Comparison of ENCODE assay signal across 19 cellular contexts in genomic region chr2:108297436-108298141, GRCh38. TPM values are rescaled to one million over a fixed set of nuclear protein-coding genes. Genes with fewer than 3 reads are reported as not detected.
DNase-seq lines count a peak whose midpoint lies in the region; ATAC-seq, FAIRE-seq and TF ChIP-seq lines count a peak whose summit lies in the region.
"Had no signal": no experiment of that assay in that cellular context is flagged by ENCODE, and none has a peak within 500 bp of the region (broad histone marks: within the 10 kb centered on the region; RNA-seq: fewer than 3 reads in every experiment).

No MANE protein-coding gene starts in this region.

- no peak for TF ChIP-seq CTCF in RWPE2 (IDR thresholded peaks at IDR 0.05; ENCODE audit: poor library complexity, severe bottlenecking)
- TF ChIP-seq CTCF in fibroblast of lung (conservative IDR thresholded peaks at IDR 0.05 in 1 of 2, IDR thresholded peaks at IDR 0.05 in 1 of 2; ENCODE audit: low read depth in 1 of 2, low read length in 2 of 2): no peak

- H3K9me3 ChIP-seq in RWPE2 (ENCODE audit: severe bottlenecking) (no peaks in the 10 kb centered on the region), fibroblast of lung (ENCODE audit: control insufficient read depth, insufficient read depth, low read depth, low read length) (no peaks in the 10 kb centered on the region)
- H3K9me3 ChIP-seq: prostate gland, suprapubic skin had no signal

- H3K27ac ChIP-seq in RWPE2 (ENCODE audit: poor library complexity, severe bottlenecking) (peak overlapping the region; percentile 36), fibroblast of lung (ENCODE audit: insufficient read depth, low read length) (peak overlapping the region; percentile 3)
- H3K27ac ChIP-seq: prostate gland, suprapubic skin, VCaP had no signal

- H3K4me3 Mint-ChIP-seq in activated naive CD4-positive, alpha-beta T cell treated with anti-CD3 and anti-CD28 coated beads for 36 hours: no peak overlapping the region
- H3K4me3 Mint-ChIP-seq in T-helper 2 cell treated with Interferon-gamma antibody and Interleukin-4, amounts not matched to agents 5 μg/mL and 100 μg/mL, for 36 hours: no peak overlapping the region
- H3K4me3 Mint-ChIP-seq: CD4-positive, alpha-beta memory T cell; effector memory CD8-positive, alpha-beta T cell had no signal

- no peak for TF ChIP-seq POLR2A in GM12892 (IDR thresholded peaks at IDR 0.05; ENCODE audit: low read depth, low read length)

- H3K27me3 Mint-ChIP-seq in activated naive CD4-positive, alpha-beta T cell treated with anti-CD3 and anti-CD28 coated beads for 36 hours (ENCODE audit: low read depth): peaks cover 5% of the 10 kb centered on the region
- no peaks in the 10 kb centered on the region for H3K27me3 Mint-ChIP-seq in T-helper 2 cell treated with Interferon-gamma antibody and Interleukin-4, amounts not matched to agents 5 μg/mL and 100 μg/mL, for 36 hours (ENCODE audit: low read depth)

- no peaks in the 10 kb centered on the region for H3K36me3 ChIP-seq in RWPE2 (ENCODE audit: low read depth)
- no peaks in the 10 kb centered on the region for H3K36me3 ChIP-seq in fibroblast of lung (ENCODE audit: control insufficient read depth, insufficient read depth, low read length)
- H3K36me3 ChIP-seq: prostate gland, suprapubic skin had no signal

- H3K27me3 ChIP-seq in RWPE2 (ENCODE audit: insufficient read depth, poor library complexity, severe bottlenecking): no peaks in the 10 kb centered on the region
- no peaks in the 10 kb centered on the region for H3K27me3 ChIP-seq in fibroblast of lung (ENCODE audit: control insufficient read depth, insufficient read depth, low read length)
- H3K27me3 ChIP-seq: suprapubic skin had no signal

- H3K4me1 Mint-ChIP-seq in activated naive CD4-positive, alpha-beta T cell treated with anti-CD3 and anti-CD28 coated beads for 36 hours (ENCODE audit: low read depth): no peaks in the 10 kb centered on the region
- H3K4me1 Mint-ChIP-seq in T-helper 2 cell treated with Interferon-gamma antibody and Interleukin-4, amounts not matched to agents 5 μg/mL and 100 μg/mL, for 36 hours (ENCODE audit: low read depth): no peaks in the 10 kb centered on the region
- H3K4me1 Mint-ChIP-seq: CD4-positive, alpha-beta memory T cell had no signal

- H3K4me1 ChIP-seq in RWPE2 (ENCODE audit: insufficient read depth, poor library complexity, severe bottlenecking): peaks cover 2% of the 10 kb centered on the region
- H3K4me1 ChIP-seq in fibroblast of lung (ENCODE audit: control insufficient read depth, extremely low read depth, insufficient read depth, low read length): peaks cover 7% of the 10 kb centered on the region
- H3K4me1 ChIP-seq: prostate gland, suprapubic skin had no signal

- no peaks in the 10 kb centered on the region for H3K79me2 ChIP-seq in fibroblast of lung (ENCODE audit: control insufficient read depth, insufficient read depth, low read length)

- no peaks in the 10 kb centered on the region for H3K36me3 Mint-ChIP-seq in activated naive CD4-positive, alpha-beta T cell treated with anti-CD3 and anti-CD28 coated beads for 36 hours (ENCODE audit: low read depth)
- no peaks in the 10 kb centered on the region for H3K36me3 Mint-ChIP-seq in T-helper 2 cell treated with Interferon-gamma antibody and Interleukin-4, amounts not matched to agents 5 μg/mL and 100 μg/mL, for 36 hours (ENCODE audit: low read depth)
- H3K36me3 Mint-ChIP-seq: CD4-positive, alpha-beta memory T cell had no signal

- H2AFZ ChIP-seq in fibroblast of lung (ENCODE audit: low read length): no peak overlapping the region

- H3K9me3 Mint-ChIP-seq in activated naive CD4-positive, alpha-beta T cell treated with anti-CD3 and anti-CD28 coated beads for 36 hours: no peaks in the 10 kb centered on the region
- no peaks in the 10 kb centered on the region for H3K9me3 Mint-ChIP-seq in T-helper 2 cell treated with Interferon-gamma antibody and Interleukin-4, amounts not matched to agents 5 μg/mL and 100 μg/mL, for 36 hours
- H3K9me3 Mint-ChIP-seq: CD4-positive, alpha-beta memory T cell; effector memory CD8-positive, alpha-beta T cell had no signal

- CTCF ChIA-PET in activated naive CD4-positive, alpha-beta T cell treated with anti-CD3 and anti-CD28 coated beads for 36 hours (lab: Charles Lee): no interaction called here

- H4K20me1 ChIP-seq in fibroblast of lung (ENCODE audit: control insufficient read depth, extremely low read depth, insufficient read depth, low read length): no peaks in the 10 kb centered on the region

- no peak overlapping the region for H3K4me2 ChIP-seq in fibroblast of lung (ENCODE audit: extremely low read depth, insufficient read depth, low read length)

- ATAC-seq in RWPE2 (ENCODE audit: low read depth): peak; percentile 100
- ATAC-seq: effector memory CD8-positive, alpha-beta T cell had no signal

- no peak for FAIRE-seq in GM12892 (lab: Jason Lieb, UNC)
- FAIRE-seq: G401.6, GM18507 had no signal

- no peak overlapping the region for H3K4me3 ChIP-seq in RWPE2 (ENCODE audit: severe bottlenecking)
- H3K4me3 ChIP-seq in fibroblast of lung (replicated peaks in 1 of 4; ENCODE audit: control extremely low read depth in 1 of 4, insufficient read depth in 1 of 4, low read depth in 3 of 4, low read length in 4 of 4): no peak overlapping the region
- H3K4me3 ChIP-seq: prostate gland, suprapubic skin had no signal

- DNase-seq in GM04504 (ENCODE audit: low read depth) (peak; percentile 28), RWPE2 (ENCODE audit: low spot score) (peak; percentile 74), fibroblast of lung (ENCODE audit: low read depth in 2 of 2) (peak; percentile 81 to 85), stromal cell of bone marrow (ENCODE audit: low read depth) (peak; percentile 70), GM12892 (ENCODE audit: insufficient read length) (no peak)
- no peak for DNase-seq in activated naive CD4-positive, alpha-beta T cell treated with anti-CD3 and anti-CD28 coated beads for 36 hours
- no peak for DNase-seq in T-helper 2 cell treated with Interferon-gamma antibody and Interleukin-4, amounts not matched to agents 5 μg/mL and 100 μg/mL, for 36 hours (ENCODE audit: low spot score)
- DNase-seq: activated naive CD4-positive, alpha-beta T cell treated with Interleukin-2 at 50 U/mL for 16 hours; CD4-positive, alpha-beta memory T cell; central memory CD4-positive, alpha-beta T cell; effector memory CD8-positive, alpha-beta T cell; head of caudate nucleus; kidney glomerular epithelial cell; NCI-H1105 treated with DMSO at 0.1 percent for 48 hours had no signal

- intact Hi-C loops in activated naive CD4-positive, alpha-beta T cell treated with anti-CD3 and anti-CD28 coated beads for 36 hours (cut with micrococcal nuclease): no loop called here

- no peak overlapping the region for H3K27ac Mint-ChIP-seq in activated naive CD4-positive, alpha-beta T cell treated with anti-CD3 and anti-CD28 coated beads for 36 hours
- H3K27ac Mint-ChIP-seq in T-helper 2 cell treated with Interferon-gamma antibody and Interleukin-4, amounts not matched to agents 5 μg/mL and 100 μg/mL, for 36 hours: no peak overlapping the region
- H3K27ac Mint-ChIP-seq: effector memory CD8-positive, alpha-beta T cell had no signal

- no peak overlapping the region for H3K9ac ChIP-seq in fibroblast of lung (ENCODE audit: insufficient read depth, low read length)

RNA-seq across cellular contexts. Expression of gene SULT1C2, which starts 8.9 kb away (rescaled TPM):
- under 0.01 and 0.26 TPM in 2 replicates for total RNA-seq in fibroblast of lung
- polyA plus RNA-seq in fibroblast of lung: not detected in 2 replicates
- not detected in 2 replicates for polyA plus RNA-seq in fibroblast of lung (2012)
- not detected in 2 replicates for polyA minus RNA-seq in fibroblast of lung (ENCODE audit: low replicate concordance)
- 0.11 TPM for polyA plus RNA-seq in GM12892 (2012; ENCODE audit: missing spikeins)
- not detected for total RNA-seq in activated naive CD4-positive, alpha-beta T cell treated with anti-CD3 and anti-CD28 coated beads for 36 hours
- total RNA-seq: suprapubic skin had no signal
- polyA plus RNA-seq: CD4-positive, alpha-beta memory T cell had no signal

RNA-seq across cellular contexts. Expression of gene SULT1C3, which starts 57.8 kb away (rescaled TPM):
- not detected in 2 replicates for total RNA-seq in fibroblast of lung
- not detected in 2 replicates for polyA plus RNA-seq in fibroblast of lung
- polyA plus RNA-seq in fibroblast of lung (2012): not detected in 2 replicates
- not detected in 2 replicates for polyA minus RNA-seq in fibroblast of lung (ENCODE audit: low replicate concordance)
- polyA plus RNA-seq in GM12892 (2012; ENCODE audit: missing spikeins): not detected
- total RNA-seq in activated naive CD4-positive, alpha-beta T cell treated with anti-CD3 and anti-CD28 coated beads for 36 hours: not detected
- total RNA-seq: CD4-positive, alpha-beta memory T cell; prostate gland; suprapubic skin had no signal
- polyA plus RNA-seq: CD4-positive, alpha-beta memory T cell had no signal

Comparison
In these comparisons a context has a peak if more than half of its experiments do, and no peak if none do; other contexts are left out.
1. DNase-seq: peak in GM04504 (single experiment), RWPE2 (single experiment), fibroblast of lung (2 of 2) and stromal cell of bone marrow (single experiment); none in GM12892 (single experiment), activated naive CD4-positive, alpha-beta T cell treated with anti-CD3 and anti-CD28 coated beads for 36 hours (single experiment) and T-helper 2 cell treated with Interferon-gamma antibody and Interleukin-4, amounts not matched to agents 5 μg/mL and 100 μg/mL, for 36 hours (single experiment).